Comparison of ENCODE assay signal across 8 cellular contexts in genomic region chr12:47819544-47819901, GRCh38. TPM values are rescaled to one million over a fixed set of nuclear protein-coding genes. Genes with fewer than 3 reads are reported as not detected.
DNase-seq lines count a peak whose midpoint lies in the region; ATAC-seq and TF ChIP-seq lines count a peak whose summit lies in the region.

No MANE protein-coding gene starts in this region.

- peak; percentile 10 to 19 for ATAC-seq in activated T-cell treated with anti-CD3 and anti-CD28 coated beads, Interleukin-2, amount 50 U/mL, for 4 hours

- no peaks in the 10 kb centered on the region for H3K36me3 ChIP-seq in SJCRH30

- H3K27me3 Mint-ChIP-seq in activated T-cell treated with anti-CD3 and anti-CD28 coated beads, Interleukin-2, amount 50 U/mL, for 4 hours (ENCODE audit: low read depth): no peaks in the 10 kb centered on the region

- peaks cover 36% of the 10 kb centered on the region for H3K4me1 ChIP-seq in SJCRH30

- H3K27me3 ChIP-seq in SJCRH30: no peaks in the 10 kb centered on the region

- POLR2A ChIA-PET in GM10248 (lab: Yijun Ruan, JAX): no interaction called here

- H3K4me1 Mint-ChIP-seq in activated T-cell treated with anti-CD3 and anti-CD28 coated beads, Interleukin-2, amount 50 U/mL, for 4 hours (ENCODE audit: low read depth): peaks cover 80% of the 10 kb centered on the region

- peaks cover 23% of the 10 kb centered on the region for H3K36me3 Mint-ChIP-seq in activated T-cell treated with anti-CD3 and anti-CD28 coated beads, Interleukin-2, amount 50 U/mL, for 4 hours (ENCODE audit: insufficient read depth)

- TF ChIP-seq CTCF in foreskin fibroblast (IDR thresholded peaks at IDR 0.05; ENCODE audit: low read depth, low read length) (no peak), GM10248 (IDR thresholded peaks at IDR 0.05; ENCODE audit: control extremely low read depth, extremely low read depth, low read depth, missing control alignments) (no peak)

- peak overlapping the region; percentile 64; the same call in 1 of the 2 replicates for H3K27ac ChIP-seq in SJCRH30

- CTCF ChIA-PET in GM10248 (lab: Yijun Ruan, JAX): interaction anchor here (1.1 to 7.8 kb wide), 4 partner anchors 13 to 105 kb away, joined by 3 to 260 read pairs (median 36); no protein-coding TSS in a partner anchor

- no peaks in the 10 kb centered on the region for H3K9me3 ChIP-seq in SJCRH30 (replicated peaks)

- no peak for DNase-seq in activated T-cell treated with anti-CD3 and anti-CD28 coated beads, Interleukin-2, amount 50 U/mL, for 4 hours
- DNase-seq in activated T-cell treated with anti-CD3 and anti-CD28 coated beads, Interleukin-2, amount 50 U/mL, for 48 hours: no peak
- DNase-seq in SJCRH30 (no peak), foreskin fibroblast (no peak), skeletal muscle cell (ENCODE audit: low read depth) (no peak), GM19240 (ENCODE audit: insufficient read length, low spot score) (no peak), NCI-H2227 treated with DMSO at 0.1 percent for 48 hours (lab: John Stamatoyannopoulos, UW) (no peak), GM10248 (ENCODE audit: extremely low spot score) (no peak)

- H3K9me3 Mint-ChIP-seq in activated T-cell treated with anti-CD3 and anti-CD28 coated beads, Interleukin-2, amount 50 U/mL, for 4 hours: no peaks in the 10 kb centered on the region

- H3K4me3 Mint-ChIP-seq in activated T-cell treated with anti-CD3 and anti-CD28 coated beads, Interleukin-2, amount 50 U/mL, for 4 hours: peak overlapping the region; percentile 92

- H3K4me3 ChIP-seq in SJCRH30: peak overlapping the region; percentile 81
- peak overlapping the region; percentile 87 to 90 for H3K4me3 ChIP-seq in foreskin fibroblast (ENCODE audit: low read depth in 1 of 2, low read length in 2 of 2)
- H3K4me3 ChIP-seq in skeletal muscle cell (ENCODE audit: low read depth, low read length): peak overlapping the region; percentile 79

RNA-seq across cellular contexts. Expression of gene HDAC7, which starts 0.2 kb away (rescaled TPM):
- 100 to 1,000 TPM; 168 to 199 (median 199) TPM for total RNA-seq in activated T-cell treated with anti-CD3 and anti-CD28 coated beads, Interleukin-2, amount 50 U/mL, for 4 hours
- total RNA-seq in SJCRH30 (2014; rRNA removed; shearing (Covaris generic)): 34.9 and 37.1 TPM in 2 replicates

RNA-seq across cellular contexts. Expression of gene SLC48A1, which starts 46.5 kb away (rescaled TPM):
- total RNA-seq in activated T-cell treated with anti-CD3 and anti-CD28 coated beads, Interleukin-2, amount 50 U/mL, for 4 hours: 1 to 10 TPM; 4.0 to 5.2 (median 5.0) TPM
- total RNA-seq in SJCRH30 (2014; rRNA removed; shearing (Covaris generic)): 1.1 and 1.4 TPM in 2 replicates
